In genomic region chr1:225653463-225654276, GRCh38 we compare ENCODE assay signal across 8 cellular contexts. TPM values are rescaled to one million over a fixed set of nuclear protein-coding genes. Genes with fewer than 3 reads are reported as not detected.
A peak's percentile ranks its signal among the peaks of the same experiment; 100 is the strongest.
DNase-seq lines count a peak whose midpoint lies in the region; ATAC-seq and TF ChIP-seq lines count a peak whose summit lies in the region.

No MANE protein-coding gene starts in this region.

- no peaks in the 10 kb centered on the region for H3K36me3 ChIP-seq in right lobe of liver

- peak; percentile 47 for TF ChIP-seq POLR2A in right lobe of liver (IDR thresholded peaks at IDR 0.05)

- H3K27ac Mint-ChIP-seq in stimulated activated memory B cell treated with anti-CD40 and anti-IgM and Interleukin-4, amounts not matched to agents 10 μg/mL and 1 μg/mL and 100 μg/mL, for 72 hours = no peak overlapping the region

- peaks cover 25% of the 10 kb centered on the region for H3K4me1 Mint-ChIP-seq in stimulated activated memory B cell treated with anti-CD40 and anti-IgM and Interleukin-4, amounts not matched to agents 10 μg/mL and 1 μg/mL and 100 μg/mL, for 72 hours

- ATAC-seq in GM19023 (IDR thresholded peaks at IDR 0.05; ENCODE audit: unreplicated experiment) = peak; percentile 39
- ATAC-seq in right lobe of liver = peak; percentile 54 to 71 (median 61)
- ATAC-seq in stimulated activated memory B cell treated with anti-CD40 and anti-IgM and Interleukin-4, amounts not matched to agents 10 μg/mL and 1 μg/mL and 100 μg/mL, for 72 hours = peak; percentile 60
- ATAC-seq in HG02970 (IDR thresholded peaks at IDR 0.05; ENCODE audit: low FRiP score, unreplicated experiment) = no peak

- DNase-seq in AG09309 (ENCODE audit: low read depth) = peak; percentile 13
- DNase-seq in LoVo (ENCODE audit: low spot score) = peak; percentile 62
- DNase-seq in ecto neural progenitor cell (ENCODE audit: low spot score) = peak; percentile 84
- peak; percentile 67 to 72 (median 67) for DNase-seq in right lobe of liver

- H3K27me3 Mint-ChIP-seq in stimulated activated memory B cell treated with anti-CD40 and anti-IgM and Interleukin-4, amounts not matched to agents 10 μg/mL and 1 μg/mL and 100 μg/mL, for 72 hours = peaks cover 26% of the 10 kb centered on the region

- intact Hi-C loops in right lobe of liver (cut with DNase I) = loop anchor here in 1 of 2 donors (10.0 kb wide), 1 partner anchor 179 kb away; no protein-coding TSS in a partner anchor

- no peaks in the 10 kb centered on the region for H3K27me3 ChIP-seq in right lobe of liver

- no peaks in the 10 kb centered on the region for H3K9me3 Mint-ChIP-seq in stimulated activated memory B cell treated with anti-CD40 and anti-IgM and Interleukin-4, amounts not matched to agents 10 μg/mL and 1 μg/mL and 100 μg/mL, for 72 hours

- no peaks in the 10 kb centered on the region for H3K36me3 Mint-ChIP-seq in stimulated activated memory B cell treated with anti-CD40 and anti-IgM and Interleukin-4, amounts not matched to agents 10 μg/mL and 1 μg/mL and 100 μg/mL, for 72 hours

- TF ChIP-seq CTCF in AG09309 (IDR thresholded peaks at IDR 0.05; ENCODE audit: control insufficient read depth, insufficient read depth, low read depth, low read length, missing control alignments) = no peak
- TF ChIP-seq CTCF in VCaP (conservative IDR thresholded peaks at IDR 0.05) = no peak
- TF ChIP-seq CTCF in right lobe of liver (IDR thresholded peaks at IDR 0.05) = no peak

- no peaks in the 10 kb centered on the region for H3K4me1 ChIP-seq in right lobe of liver

- H3K27ac ChIP-seq in VCaP (peak overlapping the region; percentile 97), right lobe of liver (peak overlapping the region; percentile 75 to 82 (median 78))

- H3K4me3 ChIP-seq in AG09309 (ENCODE audit: control insufficient read depth, low read depth, low read length) = peak overlapping the region; percentile 95
- peak overlapping the region; percentile 70 to 82 (median 74) for H3K4me3 ChIP-seq in right lobe of liver

- H3K4me3 Mint-ChIP-seq in stimulated activated memory B cell treated with anti-CD40 and anti-IgM and Interleukin-4, amounts not matched to agents 10 μg/mL and 1 μg/mL and 100 μg/mL, for 72 hours = peak overlapping the region; percentile 69

- no peaks in the 10 kb centered on the region for H3K9me3 ChIP-seq in right lobe of liver

- under 1% methylated on average over 35 of the region's 70 CpGs for WGBS in right lobe of liver (ENCODE audit: insufficient coverage, low coverage, low lambda C conversion rate, missing lambda C conversion rate)

RNA-seq across cellular contexts. Expression of gene ENAH, which starts 0.7 kb away (rescaled TPM):
- total RNA-seq in right lobe of liver = 10 to 100 TPM in 5 of 6 experiments, 1 to 10 TPM in 1; 9.0 to 33.2 (median 20.8) TPM

Comparison
In these comparisons a context has a peak if more than half of its experiments do, and no peak if none do; other contexts are left out.
1. DNase-seq: peak in every context shown above with its lines; median percentile 84 in ecto neural progenitor cell; 67 in right lobe of liver; 62 in LoVo; 13 in AG09309.